ENCODE assay signal across 1 cellular context in the genomic region with DNA sequence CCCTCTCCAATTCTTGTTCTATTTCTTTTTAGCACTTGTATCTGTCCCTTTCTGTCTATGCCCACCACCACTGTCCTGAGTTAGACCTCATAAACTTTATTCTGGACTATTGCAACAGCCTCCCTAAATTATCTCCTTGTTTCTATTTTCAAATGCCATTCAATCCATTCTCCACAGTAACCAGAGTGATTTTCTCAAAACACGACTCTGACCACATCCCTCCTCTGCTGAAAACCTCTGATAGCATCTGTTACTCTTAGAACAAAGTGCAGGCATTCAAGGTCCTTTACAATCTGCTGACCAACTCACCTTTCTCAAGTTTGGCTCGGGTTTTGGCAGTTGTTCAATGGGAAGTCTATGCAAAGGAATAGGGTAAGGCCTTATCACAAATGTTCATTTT.
TF ChIP-seq lines count a peak whose summit lies in the region.

No MANE protein-coding gene starts in this region.

TF ChIP-seq in K562, 482 proteins besides CTCF, POLR2A, EP300 and RAD21:
- no peak for TF ChIP-seq TAL1 (IDR thresholded peaks at IDR 0.05)
- no peak for TF ChIP-seq CEBPG (CRISPR knock-in tag; IDR thresholded peaks at IDR 0.05)
- TF ChIP-seq CEBPG (tag; conservative IDR thresholded peaks at IDR 0.05 in 1 of 2, IDR thresholded peaks at IDR 0.05 in 1 of 2): peak; percentile 65 to 72
- no peak for TF ChIP-seq ZNF212 (CRISPR knock-in tag; IDR thresholded peaks at IDR 0.05)
- peak; percentile 35 for TF ChIP-seq CEBPB (tag; IDR thresholded peaks at IDR 0.05)
- TF ChIP-seq RCOR1 (IDR thresholded peaks at IDR 0.05; ENCODE audit: borderline replicate concordance in 1 of 2, low read depth in 2 of 2, low read length in 2 of 2): 0 out of 4 replicates have a peak, but pooled peaks of 1 of the 2 experiments have one; percentile 11
- 0 out of 2 replicates have a peak, but pooled peaks have one; percentile 25 for TF ChIP-seq SOX6 (IDR thresholded peaks at IDR 0.05)
- 0 out of 2 replicates have a peak, but pooled peaks have one; percentile 34 for TF ChIP-seq GABPA (tag; conservative IDR thresholded peaks at IDR 0.05; ENCODE audit: low read depth)
- no peak for TF ChIP-seq ZNF274 (IDR thresholded peaks at IDR 0.05; ENCODE audit: borderline replicate concordance, low read depth, low read length)
- peak; percentile 61; the same call in 1 of the 2 replicates for TF ChIP-seq PKNOX1 (IDR thresholded peaks at IDR 0.05)
